Comparison of ENCODE assay signal across 1 cellular context in genomic region chr6:113856571-113857564, GRCh38.
TF ChIP-seq lines count a peak whose summit lies in the region.

A gene with protein sequence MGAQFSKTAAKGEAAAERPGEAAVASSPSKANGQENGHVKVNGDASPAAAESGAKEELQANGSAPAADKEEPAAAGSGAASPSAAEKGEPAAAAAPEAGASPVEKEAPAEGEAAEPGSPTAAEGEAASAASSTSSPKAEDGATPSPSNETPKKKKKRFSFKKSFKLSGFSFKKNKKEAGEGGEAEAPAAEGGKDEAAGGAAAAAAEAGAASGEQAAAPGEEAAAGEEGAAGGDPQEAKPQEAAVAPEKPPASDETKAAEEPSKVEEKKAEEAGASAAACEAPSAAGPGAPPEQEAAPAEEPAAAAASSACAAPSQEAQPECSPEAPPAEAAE (plus strand): TSS chr6:113857345. CDS start chr6:113857746, 401 bp downstream.

TF ChIP-seq in IMR-90, 13 proteins besides CTCF, POLR2A, EP300 and RAD21 (continued from another document):
- no peak for TF ChIP-seq USF2 (IDR thresholded peaks at IDR 0.05; ENCODE audit: low read depth, low read length)
- no peak for TF ChIP-seq ELK1 (IDR thresholded peaks at IDR 0.05; ENCODE audit: borderline replicate concordance, low read depth, low read length)
- no peak for TF ChIP-seq BHLHE40 (IDR thresholded peaks at IDR 0.05; ENCODE audit: low read depth, low read length)
- TF ChIP-seq SMC3 (IDR thresholded peaks at IDR 0.05; ENCODE audit: low read depth, low read length): peak; percentile 22; the same call in 1 of the 2 replicates
